ENCODE assay signal across 9 cellular contexts in genomic region chr4:2258091-2259035, GRCh38. TPM values are rescaled to one million over a fixed set of nuclear protein-coding genes. Genes with fewer than 3 reads are reported as not detected.
A peak's percentile ranks its signal among the peaks of the same experiment; 100 is the strongest.
DNase-seq lines count a peak whose midpoint lies in the region; ATAC-seq and TF ChIP-seq lines count a peak whose summit lies in the region.
"Had no signal": no experiment of that assay in that cellular context is flagged by ENCODE, and none has a peak within 500 bp of the region (broad histone marks: within the 10 kb centered on the region; RNA-seq: fewer than 3 reads in every experiment).

No MANE protein-coding gene starts in this region.

- H3K4me3 ChIP-seq in breast epithelium = peak overlapping the region in 1 of 3 donors; percentile 99
- H3K4me3 ChIP-seq in right lobe of liver = no peak overlapping the region
- H3K4me3 ChIP-seq in stomach smooth muscle (ENCODE audit: low read length in 2 of 2) = peak overlapping the region in 1 of 2 donors; percentile 81

- ATAC-seq in right lobe of liver = no peak
- no peak for ATAC-seq in GM19452 (IDR thresholded peaks at IDR 0.05; ENCODE audit: unreplicated experiment)
- ATAC-seq in HG03045 (IDR thresholded peaks at IDR 0.05; ENCODE audit: unreplicated experiment) = no peak

- peak overlapping the region; percentile 27 to 55 for H3K9ac ChIP-seq in stomach smooth muscle (ENCODE audit: low read length in 2 of 2)

- DNase-seq in RWPE1 (ENCODE audit: low spot score) (no peak), breast epithelium (ENCODE audit: low spot score in 2 of 2) (peak; percentile 17 to 48), right lobe of liver (peak; percentile 23 to 52 (median 46)), middle frontal gyrus (ENCODE audit: extremely low spot score, low spot score) (no peak), NCI-H345 (lab: John Stamatoyannopoulos, UW) (no peak)
- DNase-seq: HFFc6 had no signal

- H3K36me3 ChIP-seq in breast epithelium = no peaks in the 10 kb centered on the region
- H3K36me3 ChIP-seq in right lobe of liver = peaks cover 0 to 15% (median 0%) of the 10 kb centered on the region in 4 donors
- peaks cover 0 to 15% of the 10 kb centered on the region in 2 donors for H3K36me3 ChIP-seq in stomach smooth muscle (ENCODE audit: control insufficient read depth in 2 of 2, insufficient read depth in 2 of 2, low read length in 2 of 2)

- POLR2A ChIA-PET in RWPE1 (lab: Yijun Ruan, JAX; ENCODE audit: low non-redundant PET) = interaction anchor here (0.6 kb wide), 2 partner anchors 135 to 701 kb away, joined by 4 to 6 read pairs; no protein-coding TSS in a partner anchor

- CTCF ChIA-PET in RWPE1 (lab: Yijun Ruan, JAX) = no interaction called here

- H3K27me3 ChIP-seq in breast epithelium (no peaks in the 10 kb centered on the region), right lobe of liver (no peaks in the 10 kb centered on the region), stomach smooth muscle (ENCODE audit: control insufficient read depth in 1 of 2, insufficient read depth in 2 of 2, low read length in 2 of 2) (no peaks in the 10 kb centered on the region)

- H3K4me1 ChIP-seq in breast epithelium (peaks cover 29 to 32% of the 10 kb centered on the region in 2 donors), right lobe of liver (peaks cover 0 to 31% (median 3%) of the 10 kb centered on the region in 4 donors), stomach smooth muscle (ENCODE audit: control insufficient read depth, insufficient read depth, low read length) (peaks cover 80% of the 10 kb centered on the region)

- TF ChIP-seq POLR2A in breast epithelium (IDR thresholded peaks at IDR 0.05) (no peak), right lobe of liver (IDR thresholded peaks at IDR 0.05) (no peak)

- no CpG with 5 or more reads among the region's 18 CpGs for WGBS in right lobe of liver (ENCODE audit: insufficient coverage, low coverage, low lambda C conversion rate, missing lambda C conversion rate)

- H3K9me3 ChIP-seq in breast epithelium = no peaks in the 10 kb centered on the region
- H3K9me3 ChIP-seq in right lobe of liver = no peaks in the 10 kb centered on the region
- H3K9me3 ChIP-seq in stomach smooth muscle (ENCODE audit: control insufficient read depth in 2 of 2, low read length in 2 of 2) = no peaks in the 10 kb centered on the region

- TF ChIP-seq CTCF in RWPE1 (conservative IDR thresholded peaks at IDR 0.05; ENCODE audit: low read depth) (no peak), breast epithelium (IDR thresholded peaks at IDR 0.05) (no peak), right lobe of liver (IDR thresholded peaks at IDR 0.05) (no peak)

- intact Hi-C loops in breast epithelium (cut with DNase I; ENCODE audit: low total_unique reads) (loop anchor here (10.0 kb wide), 1 partner anchor 156 kb away; the partner anchor contains the start of genes CFAP99 and ZFYVE28), right lobe of liver (cut with DNase I) (no loop called here)

- H3K27ac ChIP-seq in RWPE1 = peak overlapping the region; percentile 91
- H3K27ac ChIP-seq in breast epithelium = peak overlapping the region; percentile 85 to 96
- peak overlapping the region in 1 of 3 donors; percentile 73 for H3K27ac ChIP-seq in right lobe of liver
- peak overlapping the region; percentile 80 for H3K27ac ChIP-seq in stomach smooth muscle (ENCODE audit: low read length)

RNA-seq across cellular contexts. Expression of gene MXD4, which starts 3.5 kb away (rescaled TPM):
- total RNA-seq in breast epithelium (10 to 100 TPM; 34.7 to 55.8 (median 37.9) TPM), right lobe of liver (10 to 100 TPM; 17.8 to 23.0 (median 19.7) TPM)

RNA-seq across cellular contexts. Expression of gene HAUS3, which starts 16.4 kb away (rescaled TPM):
- total RNA-seq in breast epithelium = 10 to 100 TPM; 14.1 to 19.6 (median 17.4) TPM
- 1 to 10 TPM; 3.5 to 5.1 (median 4.6) TPM for total RNA-seq in right lobe of liver

RNA-seq across cellular contexts. Expression of gene POLN, which starts 16.4 kb away (rescaled TPM):
- total RNA-seq in breast epithelium (1 to 10 TPM; 3.3 to 4.7 (median 4.3) TPM), right lobe of liver (1 to 10 TPM in 4 of 6 experiments, under 1 TPM in 2; 0.87 to 2.5 (median 1.4) TPM)

Comparison
In these comparisons a context has a peak if more than half of its experiments do, and no peak if none do; other contexts are left out.
1. DNase-seq: peak in breast epithelium (2 of 2) and right lobe of liver (3 of 3); none in RWPE1 (single experiment), middle frontal gyrus (single experiment) and NCI-H345 (single experiment).